ENCODE assay signal across 8 cellular contexts in genomic region chr11:119356349-119357031, GRCh38. TPM values are rescaled to one million over a fixed set of nuclear protein-coding genes. Genes with fewer than 3 reads are reported as not detected.
DNase-seq lines count a peak whose midpoint lies in the region; ATAC-seq, FAIRE-seq and TF ChIP-seq lines count a peak whose summit lies in the region.

No MANE protein-coding gene starts in this region.

- intact Hi-C loops in heart right ventricle (cut with DNase I) = loop anchor here in 9 of 10 donors (1.0 to 10.0 kb wide), 8 partner anchors 15 to 121 kb away; partner anchors contain the start of gene USP2 (in 1 of the 9)
- intact Hi-C loops in posterior vena cava (cut with DNase I) = loop anchor here in 1 of 2 donors (2.0 kb wide), 2 partner anchors 16 to 118 kb away; no protein-coding TSS in a partner anchor

- peak overlapping the region; percentile 82 for H3K4me3 Mint-ChIP-seq in activated naive CD8-positive, alpha-beta T cell treated with anti-CD3 and anti-CD28 coated beads, Interleukin-2, amount 50 U/mL, for 24 hours

- FAIRE-seq in urothelium cell line (lab: Jason Lieb, UNC) = no peak

- peaks cover 19 to 73% (median 42%) of the 10 kb centered on the region in 9 donors for H3K4me1 ChIP-seq in heart right ventricle

- H3K4me3 ChIP-seq in heart right ventricle (peak overlapping the region; percentile 36 to 63 (median 58)), MG63 (no peak overlapping the region)

- H3K27ac ChIP-seq in heart right ventricle = peak overlapping the region; percentile 27 to 98 (median 66)

- H3K27ac Mint-ChIP-seq in activated naive CD8-positive, alpha-beta T cell treated with anti-CD3 and anti-CD28 coated beads, Interleukin-2, amount 50 U/mL, for 24 hours = no peak overlapping the region

- ATAC-seq in GM19035 (IDR thresholded peaks at IDR 0.05; ENCODE audit: unreplicated experiment) (peak; percentile 76), HG03460 (IDR thresholded peaks at IDR 0.05; ENCODE audit: unreplicated experiment) (peak; percentile 68), heart right ventricle (peak; percentile 66 to 86 (median 76))
- ATAC-seq in activated naive CD8-positive, alpha-beta T cell treated with anti-CD3 and anti-CD28 coated beads, Interleukin-2, amount 50 U/mL, for 24 hours = peak; percentile 81

- WGBS in heart right ventricle, 2 donors = 1 to 3% methylated on average over 48 to 54 of the region's 54 CpGs

- DNase-seq in T follicular helper cell (ENCODE audit: low read depth) (peak; percentile 64), heart right ventricle (peak; percentile 81 to 84), posterior vena cava (ENCODE audit: low spot score) (peak; percentile 96), urothelium cell line (ENCODE audit: low spot score) (peak; percentile 84), MG63 (no peak)
- DNase-seq in activated naive CD8-positive, alpha-beta T cell treated with anti-CD3 and anti-CD28 coated beads, Interleukin-2, amount 50 U/mL, for 24 hours = peak; percentile 76

- no peaks in the 10 kb centered on the region for H3K9me3 Mint-ChIP-seq in activated naive CD8-positive, alpha-beta T cell treated with anti-CD3 and anti-CD28 coated beads, Interleukin-2, amount 50 U/mL, for 24 hours

- H3K27me3 Mint-ChIP-seq in activated naive CD8-positive, alpha-beta T cell treated with anti-CD3 and anti-CD28 coated beads, Interleukin-2, amount 50 U/mL, for 24 hours = peaks cover 37% of the 10 kb centered on the region

- peaks cover 0 to 7% (median 0%) of the 10 kb centered on the region in 7 donors for H3K27me3 ChIP-seq in heart right ventricle
- no peaks in the 10 kb centered on the region for H3K27me3 ChIP-seq in MG63

- H3K9me3 ChIP-seq in heart right ventricle (no peaks in the 10 kb centered on the region), MG63 (no peaks in the 10 kb centered on the region)

- H3K36me3 ChIP-seq in heart right ventricle = peaks cover 0 to 41% (median 7%) of the 10 kb centered on the region in 9 donors
- peaks cover 46% of the 10 kb centered on the region for H3K36me3 ChIP-seq in MG63

- H3K4me1 Mint-ChIP-seq in activated naive CD8-positive, alpha-beta T cell treated with anti-CD3 and anti-CD28 coated beads, Interleukin-2, amount 50 U/mL, for 24 hours = peaks cover 6% of the 10 kb centered on the region

- TF ChIP-seq CTCF in heart right ventricle (IDR thresholded peaks at IDR 0.05) = peak; percentile 70 to 93 (median 86)

- no peaks in the 10 kb centered on the region for H3K36me3 Mint-ChIP-seq in activated naive CD8-positive, alpha-beta T cell treated with anti-CD3 and anti-CD28 coated beads, Interleukin-2, amount 50 U/mL, for 24 hours (ENCODE audit: low read depth)

RNA-seq across cellular contexts. Expression of gene MFRP, which starts 10.0 kb away (rescaled TPM):
- total RNA-seq in heart right ventricle (not detected), posterior vena cava (not detected)
- polyA plus RNA-seq in heart right ventricle = under 1 TPM in 1 of 2 donors, not detected in 1; 0.04 TPM
- not detected in 2 replicates for total RNA-seq in MG63 (2014; rRNA removed; shearing (Covaris generic); ENCODE audit: low replicate concordance)

RNA-seq across cellular contexts. Expression of gene C1QTNF5, which starts 15.8 kb away (rescaled TPM):
- total RNA-seq in heart right ventricle (10 to 100 TPM; 11.4 to 25.1 (median 19.9) TPM), posterior vena cava (10 to 100 TPM; 57.7 to 63.0 TPM)
- 10 to 100 TPM; 32.8 to 35.7 TPM for polyA plus RNA-seq in heart right ventricle
- total RNA-seq in MG63 (2014; rRNA removed; shearing (Covaris generic); ENCODE audit: low replicate concordance) = not detected in 2 replicates

RNA-seq across cellular contexts. Expression of gene RNF26, which starts 22.2 kb away (rescaled TPM):
- total RNA-seq in heart right ventricle (10 to 100 TPM; 11.1 to 17.6 (median 13.4) TPM), posterior vena cava (10 to 100 TPM; 22.1 to 23.3 TPM)
- 10 to 100 TPM in 1 of 2 donors, 1 to 10 TPM in 1; 6.4 to 13.2 TPM for polyA plus RNA-seq in heart right ventricle
- total RNA-seq in MG63 (2014; rRNA removed; shearing (Covaris generic); ENCODE audit: low replicate concordance) = 8.5 and 23.3 TPM in 2 replicates

RNA-seq across cellular contexts. Expression of gene USP2, which starts 25.0 kb away (rescaled TPM):
- 100 to 1,000 TPM in 9 of 10 donors, 10 to 100 TPM in 1; 87.0 to 183 (median 136) TPM for total RNA-seq in heart right ventricle
- polyA plus RNA-seq in heart right ventricle = 10 to 100 TPM; 42.0 to 64.9 TPM
- 10 to 100 TPM; 10.4 to 17.3 TPM for total RNA-seq in posterior vena cava
- total RNA-seq in MG63 (2014; rRNA removed; shearing (Covaris generic); ENCODE audit: low replicate concordance) = 2.1 TPM in 1 of 2 replicates, not detected in the other

RNA-seq across cellular contexts. Expression of gene MCAM, which starts 39.6 kb away (rescaled TPM):
- total RNA-seq in heart right ventricle = 100 to 1,000 TPM in 4 of 10 donors, 10 to 100 TPM in 6; 37.8 to 136 (median 96.9) TPM
- polyA plus RNA-seq in heart right ventricle = 10 to 100 TPM; 35.8 to 97.5 TPM
- total RNA-seq in posterior vena cava = 100 to 1,000 TPM; 528 to 559 TPM
- total RNA-seq in MG63 (2014; rRNA removed; shearing (Covaris generic); ENCODE audit: low replicate concordance) = 1.8 and 13.6 TPM in 2 replicates

Comparison
In these comparisons a context has a peak if more than half of its experiments do, and no peak if none do; other contexts are left out.
1. RNA of gene C1QTNF5, which starts 15.8 kb away (total RNA-seq): 57.7 to 63.0 TPM in posterior vena cava and 11.4 to 25.1 TPM in heart right ventricle; not detected in MG63; every median in the first group is over 10 times any median in the second.
2. Peak in every context shown above with its lines, with median percentiles within 50 percentile points of each other: ATAC-seq.